19 cellular contexts compared by ENCODE assay signal in genomic region chr7:158300427-158300826, GRCh38.
A peak's percentile ranks its signal among the peaks of the same experiment; 100 is the strongest.
DNase-seq lines count a peak whose midpoint lies in the region; ATAC-seq and TF ChIP-seq lines count a peak whose summit lies in the region.
"Had no signal": no experiment of that assay in that cellular context is flagged by ENCODE, and none has a peak within 500 bp of the region (broad histone marks: within the 10 kb centered on the region; RNA-seq: fewer than 3 reads in every experiment).

No MANE protein-coding gene starts in this region.

- H3K36me3 Mint-ChIP-seq in osteocyte (ENCODE audit: unreplicated experiment) = no peaks in the 10 kb centered on the region
- H3K36me3 Mint-ChIP-seq: CD4-positive, CD25-positive, alpha-beta regulatory T cell had no signal

- H3K4me3 ChIP-seq in heart right ventricle = no peak overlapping the region
- H3K4me3 ChIP-seq: A549, GM12878, GM23248, MG63 had no signal

- no peaks in the 10 kb centered on the region for H3K9me3 ChIP-seq in heart right ventricle
- H3K9me3 ChIP-seq: A549, MG63 had no signal

- H3K27ac ChIP-seq in heart right ventricle = no peak overlapping the region
- H3K27ac ChIP-seq: A549, GM23248 had no signal

- intact Hi-C loops in cardiac septum (cut with DNase I) = no loop called here
- intact Hi-C loops in heart right ventricle (cut with DNase I) = no loop called here

- H3K9me3 Mint-ChIP-seq in osteocyte (ENCODE audit: unreplicated experiment) = peaks cover 44% of the 10 kb centered on the region

- H3K27me3 Mint-ChIP-seq in osteocyte (ENCODE audit: unreplicated experiment) = no peaks in the 10 kb centered on the region
- H3K27me3 Mint-ChIP-seq: B cell; CD4-positive, CD25-positive, alpha-beta regulatory T cell had no signal

- no peaks in the 10 kb centered on the region for H3K4me1 Mint-ChIP-seq in osteocyte (ENCODE audit: unreplicated experiment)
- H3K4me1 Mint-ChIP-seq: B cell; CD4-positive, CD25-positive, alpha-beta regulatory T cell had no signal

- H3K4me3 Mint-ChIP-seq in osteocyte (ENCODE audit: unreplicated experiment) = no peak overlapping the region
- H3K4me3 Mint-ChIP-seq: B cell had no signal

- 84 to 87% methylated on average over 16 of the region's 16 CpGs for WGBS in heart right ventricle, 2 donors

- no peaks in the 10 kb centered on the region for H3K36me3 ChIP-seq in heart right ventricle
- H3K36me3 ChIP-seq: MG63 had no signal

- H3K4me1 ChIP-seq in heart right ventricle = no peaks in the 10 kb centered on the region
- H3K4me1 ChIP-seq: A549 had no signal

- no peak for ATAC-seq in heart right ventricle
- ATAC-seq: A549, GM12878, HCT116 had no signal

- H3K27me3 ChIP-seq in heart right ventricle = peaks cover 0 to 17% (median 0%) of the 10 kb centered on the region in 7 donors
- H3K27me3 ChIP-seq: MG63 had no signal

- TF ChIP-seq CTCF in heart right ventricle (IDR thresholded peaks at IDR 0.05) (no peak), osteocyte (IDR thresholded peaks at IDR 0.05) (no peak)

- DNase-seq in cardiac septum (ENCODE audit: low spot score) (peak; percentile 59), heart right ventricle (no peak), ecto neural progenitor cell (ENCODE audit: low spot score) (peak; percentile 23), osteocyte (ENCODE audit: extremely low spot score, unreplicated experiment) (peak; percentile 80), DMS 273 (lab: John Stamatoyannopoulos, UW; ENCODE audit: unreplicated experiment) (no peak), HPDE6-E6E7 (ENCODE audit: extremely low spot score) (no peak), DMS79 (lab: John Stamatoyannopoulos, UW) (no peak)
- DNase-seq: CD4-positive, CD25-positive, alpha-beta regulatory T cell; DMS79 treated with DMSO at 0.1 percent for 48 hours; GM23248; MG63; NCI-H1417; NCI-H187; NCI-H446; OCI-M1 had no signal

- H3K27ac Mint-ChIP-seq in osteocyte (ENCODE audit: unreplicated experiment) = no peak overlapping the region
- H3K27ac Mint-ChIP-seq: B cell; CD4-positive, CD25-positive, alpha-beta regulatory T cell had no signal

Comparison
In these comparisons a context has a peak if more than half of its experiments do, and no peak if none do; other contexts are left out.
1. DNase-seq: peak in cardiac septum (single experiment), ecto neural progenitor cell (single experiment) and osteocyte (single experiment); none in heart right ventricle (0 of 2), DMS 273 (single experiment), HPDE6-E6E7 (single experiment) and DMS79 (single experiment).